38 cellular contexts compared by ENCODE assay signal in genomic region chr4:177255359-177255758, GRCh38. TPM values are rescaled to one million over a fixed set of nuclear protein-coding genes. Genes with fewer than 3 reads are reported as not detected.
"Had no signal": no experiment of that assay in that cellular context is flagged by ENCODE, and none has a peak within 500 bp of the region (broad histone marks: within the 10 kb centered on the region; RNA-seq: fewer than 3 reads in every experiment).

No MANE protein-coding gene starts in this region.

- ATAC-seq: activated CD4-positive, alpha-beta T cell treated with anti-CD3 and anti-CD28 coated beads for 36 hours; activated CD4-positive, CD25-positive, alpha-beta regulatory T cell treated with anti-CD3 and anti-CD28 coated beads, Interleukin-2, amount 50 U/mL, for 24 hours; activated CD8-positive, alpha-beta memory T cell treated with anti-CD3 and anti-CD28 coated beads, Interleukin-2, amount 10 ng/mL, durations not matched to agents 7 days and 5 days; activated CD8-positive, alpha-beta T cell treated with anti-CD3 and anti-CD28 coated beads, Interleukin-2, amount 10 ng/mL, durations not matched to agents 7 days and 5 days; activated naive CD8-positive, alpha-beta T cell treated with anti-CD3 and anti-CD28 coated beads, Interleukin-2, amount 50 U/mL, for 24 hours had no signal

- H3K4me3 Mint-ChIP-seq: activated CD4-positive, alpha-beta memory T cell treated with anti-CD3 and anti-CD28 coated beads, Interleukin-2, amount 10 ng/mL, durations not matched to agents 7 days and 5 days; activated CD4-positive, alpha-beta T cell treated with anti-CD3 and anti-CD28 coated beads for 36 hours; activated CD4-positive, alpha-beta T cell treated with anti-CD3 and anti-CD28 coated beads, Interleukin-2, amount 10 ng/mL, durations not matched to agents 7 days and 5 days; activated CD8-positive, alpha-beta memory T cell treated with anti-CD3 and anti-CD28 coated beads, Interleukin-2, amount 10 ng/mL, durations not matched to agents 7 days and 5 days; activated CD8-positive, alpha-beta T cell treated with anti-CD3 and anti-CD28 coated beads, Interleukin-2, amount 10 ng/mL, durations not matched to agents 7 days and 5 days; activated naive CD4-positive, alpha-beta T cell treated with anti-CD3 and anti-CD28 coated beads, Interleukin-2, amount 10 ng/mL, durations not matched to agents 7 days and 5 days; activated naive CD4-positive, alpha-beta T cell treated with anti-CD3 and anti-CD28 coated beads, Interleukin-2, amount 50 U/mL, for 24 hours; activated naive CD8-positive, alpha-beta T cell; activated naive CD8-positive, alpha-beta T cell treated with anti-CD3 and anti-CD28 coated beads, Interleukin-2, amount 10 ng/mL, durations not matched to agents 7 days and 5 days; activated naive CD8-positive, alpha-beta T cell treated with anti-CD3 and anti-CD28 coated beads, Interleukin-2, amount 50 U/mL, for 24 hours; activated T-cell treated with anti-CD3 and anti-CD28 coated beads, Interleukin-2, amount 50 U/mL, for 24 hours; brain; central memory CD8-positive, alpha-beta T cell; T-helper 1 cell treated with Interleukin-12 subunit alpha and Interleukin-12 subunit beta and Interleukin-4 antibody, amounts not matched to agents 30 μg/mL and 1 μg/mL, for 36 hours; T-helper 2 cell treated with Interferon-gamma antibody and Interleukin-4, amounts not matched to agents 5 μg/mL and 100 μg/mL, for 36 hours had no signal

- H3K27ac ChIP-seq: ascending aorta, cardiac muscle cell, VCaP had no signal

- H3K9me3 Mint-ChIP-seq: activated CD4-positive, alpha-beta memory T cell treated with anti-CD3 and anti-CD28 coated beads, Interleukin-2, amount 10 ng/mL, durations not matched to agents 7 days and 5 days; activated CD4-positive, alpha-beta T cell treated with anti-CD3 and anti-CD28 coated beads, Interleukin-2, amount 10 ng/mL, durations not matched to agents 7 days and 5 days; activated naive CD4-positive, alpha-beta T cell treated with anti-CD3 and anti-CD28 coated beads, Interleukin-2, amount 10 ng/mL, durations not matched to agents 7 days and 5 days; activated naive CD4-positive, alpha-beta T cell treated with anti-CD3 and anti-CD28 coated beads, Interleukin-2, amount 50 U/mL, for 24 hours; activated naive CD8-positive, alpha-beta T cell treated with anti-CD3 and anti-CD28 coated beads, Interleukin-2, amount 10 ng/mL, durations not matched to agents 7 days and 5 days; activated naive CD8-positive, alpha-beta T cell treated with anti-CD3 and anti-CD28 coated beads, Interleukin-2, amount 50 U/mL, for 24 hours; activated T-cell treated with anti-CD3 and anti-CD28 coated beads, Interleukin-2, amount 50 U/mL, for 24 hours; activated T-helper 2 cell treated with anti-CD3 and anti-CD28 coated beads, Interferon-gamma antibody, Interleukin-2, Interleukin-4, amounts not matched to agents 10 μg/mL and 5 μg/mL and 100 μg/mL, durations not matched to agents 14 hours and 24 hours and 36 hours; central memory CD8-positive, alpha-beta T cell; T-helper 1 cell treated with Interleukin-12 subunit alpha and Interleukin-12 subunit beta and Interleukin-4 antibody, amounts not matched to agents 30 μg/mL and 1 μg/mL, for 36 hours had no signal

- H3K27me3 ChIP-seq: ascending aorta, cardiac muscle cell had no signal

- H3K27ac Mint-ChIP-seq: activated CD4-positive, alpha-beta memory T cell treated with anti-CD3 and anti-CD28 coated beads, Interleukin-2, amount 10 ng/mL, durations not matched to agents 7 days and 5 days; activated CD4-positive, alpha-beta T cell treated with anti-CD3 and anti-CD28 coated beads for 36 hours; activated CD4-positive, alpha-beta T cell treated with anti-CD3 and anti-CD28 coated beads, Interleukin-2, amount 10 ng/mL, durations not matched to agents 7 days and 5 days; activated CD8-positive, alpha-beta memory T cell treated with anti-CD3 and anti-CD28 coated beads, Interleukin-2, amount 10 ng/mL, durations not matched to agents 7 days and 5 days; activated CD8-positive, alpha-beta T cell treated with anti-CD3 and anti-CD28 coated beads, Interleukin-2, amount 10 ng/mL, durations not matched to agents 7 days and 5 days; activated naive CD4-positive, alpha-beta T cell treated with anti-CD3 and anti-CD28 coated beads, Interleukin-2, amount 10 ng/mL, durations not matched to agents 7 days and 5 days; activated naive CD4-positive, alpha-beta T cell treated with anti-CD3 and anti-CD28 coated beads, Interleukin-2, amount 50 U/mL, for 24 hours; activated naive CD8-positive, alpha-beta T cell; activated naive CD8-positive, alpha-beta T cell treated with anti-CD3 and anti-CD28 coated beads, Interleukin-2, amount 10 ng/mL, durations not matched to agents 7 days and 5 days; activated naive CD8-positive, alpha-beta T cell treated with anti-CD3 and anti-CD28 coated beads, Interleukin-2, amount 50 U/mL, for 24 hours; activated T-cell treated with anti-CD3 and anti-CD28 coated beads, Interleukin-2, amount 50 U/mL, for 24 hours; activated T-helper 2 cell treated with anti-CD3 and anti-CD28 coated beads, Interferon-gamma antibody, Interleukin-2, Interleukin-4, amounts not matched to agents 10 μg/mL and 5 μg/mL and 100 μg/mL, durations not matched to agents 14 hours and 24 hours and 36 hours; brain; T-helper 1 cell treated with Interleukin-12 subunit alpha and Interleukin-12 subunit beta and Interleukin-4 antibody, amounts not matched to agents 30 μg/mL and 1 μg/mL, for 36 hours; T-helper 2 cell treated with Interferon-gamma antibody and Interleukin-4, amounts not matched to agents 5 μg/mL and 100 μg/mL, for 36 hours had no signal

- H3K9me3 ChIP-seq: ascending aorta had no signal

- FAIRE-seq: bronchial epithelial cell, TTC549 had no signal

- DNase-seq: activated CD4-positive, alpha-beta memory T cell treated with anti-CD3 and anti-CD28 coated beads, Interleukin-2, amount 10 ng/mL, durations not matched to agents 7 days and 5 days; activated CD4-positive, alpha-beta T cell treated with anti-CD3 and anti-CD28 coated beads for 1 hour; activated CD4-positive, alpha-beta T cell treated with anti-CD3 and anti-CD28 coated beads for 36 hours; activated CD4-positive, alpha-beta T cell treated with anti-CD3 and anti-CD28 coated beads for 48 hours; activated CD4-positive, alpha-beta T cell treated with anti-CD3 and anti-CD28 coated beads, Interleukin-2, amount 10 ng/mL, durations not matched to agents 7 days and 5 days; activated CD4-positive, alpha-beta T cell treated with anti-CD3 and anti-CD28 coated beads, Interleukin-2, amount 50 U/mL, for 48 hours; activated CD4-positive, CD25-positive, alpha-beta regulatory T cell; activated CD8-positive, alpha-beta memory T cell treated with anti-CD3 and anti-CD28 coated beads for 24 hours; activated CD8-positive, alpha-beta memory T cell treated with anti-CD3 and anti-CD28 coated beads, Interleukin-2, amount 10 ng/mL, durations not matched to agents 7 days and 5 days; activated CD8-positive, alpha-beta memory T cell treated with anti-CD3 and anti-CD28 coated beads, Interleukin-2, amount 50 U/mL, for 48 hours; activated CD8-positive, alpha-beta T cell treated with anti-CD3 and anti-CD28 coated beads, Interleukin-2, amount 10 ng/mL, durations not matched to agents 7 days and 5 days; activated effector memory CD4-positive, alpha-beta T cell treated with Interleukin-2 at 50 U/mL for 16 hours; activated gamma-delta T cell; activated naive CD4-positive, alpha-beta T cell treated with anti-CD3 and anti-CD28 coated beads, Interleukin-2, amount 10 ng/mL, durations not matched to agents 7 days and 5 days; activated naive CD4-positive, alpha-beta T cell treated with Interleukin-2 at 50 U/mL for 16 hours; activated naive CD8-positive, alpha-beta T cell treated with anti-CD3 and anti-CD28 coated beads, Interleukin-2, amount 10 ng/mL, durations not matched to agents 7 days and 5 days; activated naive CD8-positive, alpha-beta T cell treated with anti-CD3 and anti-CD28 coated beads, Interleukin-2, amount 50 U/mL, for 24 hours; activated T-cell treated with anti-CD3 and anti-CD28 coated beads, Interleukin-2, amount 50 U/mL, for 24 hours; activated T-cell treated with anti-CD3 and anti-CD28 coated beads, Interleukin-2, amount 50 U/mL, for 48 hours; amygdala; anterior cingulate cortex; caudate nucleus; cerebellar nuclear complex; T-helper 1 cell; T-helper 9 cell had no signal

- H3K36me3 ChIP-seq: ascending aorta, cardiac muscle cell had no signal

- H3K4me1 ChIP-seq: ascending aorta had no signal

- H3K36me3 Mint-ChIP-seq: activated CD8-positive, alpha-beta memory T cell treated with anti-CD3 and anti-CD28 coated beads, Interleukin-2, amount 10 ng/mL, durations not matched to agents 7 days and 5 days; activated naive CD4-positive, alpha-beta T cell treated with anti-CD3 and anti-CD28 coated beads, Interleukin-2, amount 10 ng/mL, durations not matched to agents 7 days and 5 days; activated naive CD4-positive, alpha-beta T cell treated with anti-CD3 and anti-CD28 coated beads, Interleukin-2, amount 50 U/mL, for 24 hours; activated naive CD8-positive, alpha-beta T cell; activated naive CD8-positive, alpha-beta T cell treated with anti-CD3 and anti-CD28 coated beads, Interleukin-2, amount 10 ng/mL, durations not matched to agents 7 days and 5 days; brain had no signal

- H3K4me3 ChIP-seq: ascending aorta, cardiac muscle cell had no signal

- H3K27me3 Mint-ChIP-seq: activated naive CD4-positive, alpha-beta T cell treated with anti-CD3 and anti-CD28 coated beads, Interleukin-2, amount 50 U/mL, for 24 hours; activated naive CD8-positive, alpha-beta T cell; activated naive CD8-positive, alpha-beta T cell treated with anti-CD3 and anti-CD28 coated beads, Interleukin-2, amount 50 U/mL, for 24 hours; brain had no signal

RNA-seq across cellular contexts. Expression of gene NEIL3, which starts 54.3 kb away (rescaled TPM):
- total RNA-seq: ascending aorta had no signal
